ENCODE assay signal across 1 cellular context in genomic region chr6:32047084-32047478, GRCh38.
TF ChIP-seq lines count a peak whose summit lies in the region.

No MANE protein-coding gene starts in this region.

TF ChIP-seq in K562, 482 proteins besides CTCF, POLR2A, EP300 and RAD21 (continued from another document):
- TF ChIP-seq CUX1 (CRISPR knock-in tag; IDR thresholded peaks at IDR 0.05) = no peak
- TF ChIP-seq CCAR2 (IDR thresholded peaks at IDR 0.05; ENCODE audit: low read depth, low read length) = no peak
- TF ChIP-seq PTBP1 (IDR thresholded peaks at IDR 0.05; ENCODE audit: low read depth, low read length) = no peak
- no peak for TF ChIP-seq NCOA1 (IDR thresholded peaks at IDR 0.05; ENCODE audit: low read depth)
- TF ChIP-seq FOXK1 (CRISPR knock-in tag; IDR thresholded peaks at IDR 0.05; ENCODE audit: borderline replicate concordance) = no peak
